ENCODE assay signal across 36 cellular contexts in the genomic region with DNA sequence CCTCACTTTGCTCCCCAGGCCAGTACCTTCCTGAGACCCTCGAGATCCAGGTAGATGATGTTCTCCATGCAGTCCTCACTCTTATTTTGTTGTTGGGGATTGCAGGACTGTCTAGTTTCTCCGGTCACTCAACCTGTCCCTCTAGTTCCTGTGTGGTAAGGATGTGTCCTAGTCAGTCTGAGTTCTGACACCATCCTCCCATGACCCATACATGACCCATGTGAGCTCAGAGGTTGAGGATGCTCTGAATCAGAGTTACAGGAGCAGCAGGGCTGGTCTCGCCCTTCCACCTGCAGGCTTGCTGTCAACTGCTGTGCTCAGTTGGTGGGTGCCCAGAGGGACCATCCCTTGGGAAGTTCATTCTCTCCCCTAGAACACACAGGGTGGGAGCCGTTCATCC. TPM values are rescaled to one million over a fixed set of nuclear protein-coding genes. Genes with fewer than 3 reads are reported as not detected.
"Had no signal": no experiment of that assay in that cellular context is flagged by ENCODE, and none has a peak within 500 bp of the region (broad histone marks: within the 10 kb centered on the region; RNA-seq: fewer than 3 reads in every experiment).

No MANE protein-coding gene starts in this region.

- H3K36me3 ChIP-seq: left ventricle myocardium inferior, neural progenitor cell, ovary, right atrium auricular region, right lobe of liver, stomach, thyroid gland, transverse colon, upper lobe of left lung, vagina had no signal

- H3K4me1 ChIP-seq: left ventricle myocardium inferior, right atrium auricular region, right lobe of liver, stomach, thyroid gland, transverse colon, upper lobe of left lung, vagina had no signal

- H3K4me2 ChIP-seq: neural progenitor cell, smooth muscle cell had no signal

- H3K9me3 ChIP-seq: ovary, right atrium auricular region, right lobe of liver, stomach, testis, thyroid gland, transverse colon, upper lobe of left lung, vagina had no signal

- H2AFZ ChIP-seq: neural progenitor cell had no signal

- H3K27ac ChIP-seq: left ventricle myocardium inferior, neural progenitor cell, ovary, right atrium auricular region, right lobe of liver, stomach, testis, thyroid gland, transverse colon, upper lobe of left lung, vagina had no signal

- DNase-seq: hypothalamus; immature natural killer cell; kidney; left ventricle myocardium inferior; mesendoderm; naive B cell; natural killer cell; nephron progenitor cell; ovary; right lobe of liver; stimulated activated CD4-positive, alpha-beta T cell treated with anti-CD3 and anti-CD28 coated beads, Interleukin-1b, Interleukin-23, amount 100 ng/mL, for 48 hours; stimulated activated CD4-positive, alpha-beta T cell treated with anti-CD3 and anti-CD28 coated beads, Interleukin-2, amount 100 ng/mL, for 48 hours; stimulated activated CD4-positive, alpha-beta T cell treated with anti-CD3 and anti-CD28 coated beads, Interleukin-4, amount 100 ng/mL, for 4 hours; stimulated activated CD8-positive, alpha-beta memory T cell treated with anti-CD3 and anti-CD28 coated beads, Interleukin-4, amount 100 ng/mL, for 48 hours; stimulated activated naive B cell treated with anti-CD40 and anti-IgM and Interleukin-4, amounts not matched to agents 10 μg/mL and 1 μg/mL and 100 μg/mL, for 72 hours; stimulated activated naive CD8-positive, alpha-beta T cell treated with anti-CD3 and anti-CD28 coated beads, Interleukin-15, Interleukin-2, amounts not matched to agents 100 U/mL and 50 U/mL, for 24 hours; stomach; testis; thyroid gland; transverse colon; upper lobe of left lung had no signal

- FAIRE-seq: islet of Langerhans, kidney had no signal

- H3K4me3 ChIP-seq: left ventricle myocardium inferior, lung, neural progenitor cell, ovary, right atrium auricular region, right lobe of liver, smooth muscle cell, stomach, testis, thyroid gland, transverse colon, upper lobe of left lung, vagina had no signal

- H3K9ac ChIP-seq: neural progenitor cell had no signal

- H3K27me3 ChIP-seq: neural progenitor cell, ovary, right atrium auricular region, right lobe of liver, stomach, testis, thyroid gland, transverse colon, upper lobe of left lung, vagina had no signal

RNA-seq across cellular contexts. Expression of a gene that starts 11.9 kb away (rescaled TPM):
- total RNA-seq: kidney, left ventricle myocardium inferior, lower leg skin, lung, mesothelial cell of epicardium, mononuclear cell, natural killer cell, omental fat pad, ovary, progenitor cell of endocrine pancreas, pulmonary artery endothelial cell, renal cortical epithelial cell, right atrium auricular region, right lobe of liver, skeletal muscle tissue, smooth muscle cell, stomach, thyroid gland, transverse colon, upper lobe of left lung, urinary bladder, vagina had no signal
- polyA plus RNA-seq: immature natural killer cell, lung, ovary, smooth muscle cell, stomach, urinary bladder had no signal

RNA-seq across cellular contexts. Expression of a gene that starts 26.4 kb away (rescaled TPM):
- total RNA-seq: kidney, left ventricle myocardium inferior, lower leg skin, lung, mesothelial cell of epicardium, mononuclear cell, natural killer cell, omental fat pad, ovary, progenitor cell of endocrine pancreas, pulmonary artery endothelial cell, renal cortical epithelial cell, right atrium auricular region, right lobe of liver, skeletal muscle tissue, smooth muscle cell, stomach, testis, thyroid gland, transverse colon, upper lobe of left lung, urinary bladder, vagina had no signal
- polyA plus RNA-seq: immature natural killer cell, lung, ovary, smooth muscle cell, stomach, urinary bladder had no signal

RNA-seq across cellular contexts. Expression of a gene that starts 39.6 kb away (rescaled TPM):
- total RNA-seq: kidney, left ventricle myocardium inferior, lower leg skin, lung, mesothelial cell of epicardium, mononuclear cell, natural killer cell, omental fat pad, ovary, progenitor cell of endocrine pancreas, pulmonary artery endothelial cell, renal cortical epithelial cell, right atrium auricular region, right lobe of liver, skeletal muscle tissue, smooth muscle cell, thyroid gland, transverse colon, upper lobe of left lung, urinary bladder, vagina had no signal
- polyA plus RNA-seq: immature natural killer cell, lung, ovary, smooth muscle cell, stomach, urinary bladder had no signal
